1 cellular context compared by ENCODE assay signal in the genomic region with DNA sequence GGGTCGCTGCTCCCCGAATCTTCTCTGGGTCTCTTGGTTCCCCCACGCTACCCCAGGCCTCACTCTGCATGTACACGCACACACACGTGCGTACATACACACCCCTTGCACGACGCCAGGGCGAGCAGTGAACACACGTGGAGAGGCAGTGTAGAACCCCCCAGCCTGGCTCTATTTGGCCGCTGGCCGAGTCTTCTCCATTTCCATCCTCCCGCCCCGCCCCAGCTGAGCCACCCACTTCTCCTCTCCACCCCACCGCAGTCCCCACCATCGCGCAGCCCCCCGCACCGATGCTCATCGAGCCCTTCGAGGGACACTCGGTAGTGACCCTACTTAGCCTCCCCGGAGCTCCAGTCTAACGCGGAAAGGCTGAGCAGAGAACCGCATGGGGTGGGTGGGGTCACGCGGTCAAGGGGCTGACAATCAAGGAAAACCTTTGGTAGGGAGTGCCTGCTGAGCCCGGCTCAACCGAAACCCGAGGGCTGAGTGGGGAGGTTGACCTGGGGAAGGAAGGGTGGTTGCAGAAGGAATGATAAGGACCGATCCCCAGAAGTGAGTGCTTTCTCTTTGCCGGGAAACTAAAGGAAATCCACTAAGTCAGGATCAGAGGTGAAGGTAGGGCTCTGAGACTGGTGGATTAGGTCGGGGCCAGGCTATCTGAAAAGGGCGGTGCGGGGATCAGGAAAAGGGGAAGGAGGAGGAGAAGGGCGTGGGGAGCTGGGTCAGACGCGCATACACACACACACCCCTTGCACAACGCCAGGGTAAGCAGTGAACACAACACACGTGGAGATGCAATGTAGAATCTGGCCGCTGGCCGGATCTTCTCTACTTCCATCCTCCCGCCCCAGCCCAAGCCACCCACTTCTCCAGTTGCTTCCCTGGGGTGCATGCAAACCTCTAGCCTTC.
TF ChIP-seq lines count a peak whose summit lies in the region.

No MANE protein-coding gene starts in this region.

TF ChIP-seq in HepG2, 621 proteins besides CTCF, POLR2A, EP300 and RAD21 (continued from another document and continues in another):
- TF ChIP-seq, protein P1, sequence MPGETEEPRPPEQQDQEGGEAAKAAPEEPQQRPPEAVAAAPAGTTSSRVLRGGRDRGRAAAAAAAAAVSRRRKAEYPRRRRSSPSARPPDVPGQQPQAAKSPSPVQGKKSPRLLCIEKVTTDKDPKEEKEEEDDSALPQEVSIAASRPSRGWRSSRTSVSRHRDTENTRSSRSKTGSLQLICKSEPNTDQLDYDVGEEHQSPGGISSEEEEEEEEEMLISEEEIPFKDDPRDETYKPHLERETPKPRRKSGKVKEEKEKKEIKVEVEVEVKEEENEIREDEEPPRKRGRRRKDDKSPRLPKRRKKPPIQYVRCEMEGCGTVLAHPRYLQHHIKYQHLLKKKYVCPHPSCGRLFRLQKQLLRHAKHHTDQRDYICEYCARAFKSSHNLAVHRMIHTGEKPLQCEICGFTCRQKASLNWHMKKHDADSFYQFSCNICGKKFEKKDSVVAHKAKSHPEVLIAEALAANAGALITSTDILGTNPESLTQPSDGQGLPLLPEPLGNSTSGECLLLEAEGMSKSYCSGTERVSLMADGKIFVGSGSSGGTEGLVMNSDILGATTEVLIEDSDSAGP (CRISPR knock-in tag; IDR thresholded peaks at IDR 0.05; ENCODE audit: borderline replicate concordance): no peak
- no peak for TF ChIP-seq ZNF687 (CRISPR knock-in tag; IDR thresholded peaks at IDR 0.05)
- 0 out of 2 replicates have a peak, but pooled peaks have one; percentile 38 for TF ChIP-seq ZNF589 (CRISPR knock-in tag; conservative IDR thresholded peaks at IDR 0.05)
- TF ChIP-seq ZNF274 (CRISPR knock-in tag; IDR thresholded peaks at IDR 0.05): peak; percentile 49; the same call in 1 of the 2 replicates
- TF ChIP-seq, protein P2, sequence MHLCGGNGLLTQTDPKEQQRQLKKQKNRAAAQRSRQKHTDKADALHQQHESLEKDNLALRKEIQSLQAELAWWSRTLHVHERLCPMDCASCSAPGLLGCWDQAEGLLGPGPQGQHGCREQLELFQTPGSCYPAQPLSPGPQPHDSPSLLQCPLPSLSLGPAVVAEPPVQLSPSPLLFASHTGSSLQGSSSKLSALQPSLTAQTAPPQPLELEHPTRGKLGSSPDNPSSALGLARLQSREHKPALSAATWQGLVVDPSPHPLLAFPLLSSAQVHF (CRISPR knock-in tag; IDR thresholded peaks at IDR 0.05): no peak
- TF ChIP-seq MTF2 (CRISPR knock-in tag; IDR thresholded peaks at IDR 0.05; ENCODE audit: borderline replicate concordance): no peak
- TF ChIP-seq MTA3 (CRISPR knock-in tag; IDR thresholded peaks at IDR 0.05): no peak
- TF ChIP-seq, protein P3, sequence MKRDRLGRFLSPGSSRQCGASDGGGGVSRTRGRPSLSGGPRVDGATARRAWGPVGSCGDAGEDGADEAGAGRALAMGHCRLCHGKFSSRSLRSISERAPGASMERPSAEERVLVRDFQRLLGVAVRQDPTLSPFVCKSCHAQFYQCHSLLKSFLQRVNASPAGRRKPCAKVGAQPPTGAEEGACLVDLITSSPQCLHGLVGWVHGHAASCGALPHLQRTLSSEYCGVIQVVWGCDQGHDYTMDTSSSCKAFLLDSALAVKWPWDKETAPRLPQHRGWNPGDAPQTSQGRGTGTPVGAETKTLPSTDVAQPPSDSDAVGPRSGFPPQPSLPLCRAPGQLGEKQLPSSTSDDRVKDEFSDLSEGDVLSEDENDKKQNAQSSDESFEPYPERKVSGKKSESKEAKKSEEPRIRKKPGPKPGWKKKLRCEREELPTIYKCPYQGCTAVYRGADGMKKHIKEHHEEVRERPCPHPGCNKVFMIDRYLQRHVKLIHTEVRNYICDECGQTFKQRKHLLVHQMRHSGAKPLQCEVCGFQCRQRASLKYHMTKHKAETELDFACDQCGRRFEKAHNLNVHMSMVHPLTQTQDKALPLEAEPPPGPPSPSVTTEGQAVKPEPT (CRISPR knock-in tag; IDR thresholded peaks at IDR 0.05; ENCODE audit: low read depth): no peak
- no peak for TF ChIP-seq KDM1A (CRISPR knock-in tag; IDR thresholded peaks at IDR 0.05)
- TF ChIP-seq PRDM4 (CRISPR knock-in tag; IDR thresholded peaks at IDR 0.05; ENCODE audit: borderline replicate concordance): no peak
- TF ChIP-seq GPN1 (CRISPR knock-in tag; IDR thresholded peaks at IDR 0.05; ENCODE audit: borderline replicate concordance): no peak
- no peak for TF ChIP-seq ZBTB7B (CRISPR knock-in tag; IDR thresholded peaks at IDR 0.05)
- no peak for TF ChIP-seq IKZF5 (CRISPR knock-in tag; IDR thresholded peaks at IDR 0.05)
- TF ChIP-seq EHMT2 (IDR thresholded peaks at IDR 0.05; ENCODE audit: borderline replicate concordance, low read depth, low read length): no peak
- no peak for TF ChIP-seq DRAP1 (CRISPR knock-in tag; IDR thresholded peaks at IDR 0.05)
- TF ChIP-seq ZNF552 (CRISPR knock-in tag; IDR thresholded peaks at IDR 0.05; ENCODE audit: borderline replicate concordance): no peak
- TF ChIP-seq TFE3 (CRISPR knock-in tag; IDR thresholded peaks at IDR 0.05): no peak
- TF ChIP-seq ZNF34 (CRISPR knock-in tag; IDR thresholded peaks at IDR 0.05; ENCODE audit: borderline replicate concordance): no peak
- no peak for TF ChIP-seq PBX2 (CRISPR knock-in tag; IDR thresholded peaks at IDR 0.05)
- no peak for TF ChIP-seq NCOA5 (CRISPR knock-in tag; IDR thresholded peaks at IDR 0.05)
- no peak for TF ChIP-seq MAFG (CRISPR knock-in tag; IDR thresholded peaks at IDR 0.05)
- TF ChIP-seq STAT5B (CRISPR knock-in tag; IDR thresholded peaks at IDR 0.05): no peak
- no peak for TF ChIP-seq ELK4 (CRISPR knock-in tag; IDR thresholded peaks at IDR 0.05; ENCODE audit: borderline replicate concordance)
- TF ChIP-seq, protein P4, sequence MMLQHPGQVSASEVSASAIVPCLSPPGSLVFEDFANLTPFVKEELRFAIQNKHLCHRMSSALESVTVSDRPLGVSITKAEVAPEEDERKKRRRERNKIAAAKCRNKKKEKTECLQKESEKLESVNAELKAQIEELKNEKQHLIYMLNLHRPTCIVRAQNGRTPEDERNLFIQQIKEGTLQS (CRISPR knock-in tag; IDR thresholded peaks at IDR 0.05): no peak
- TF ChIP-seq, protein P5, sequence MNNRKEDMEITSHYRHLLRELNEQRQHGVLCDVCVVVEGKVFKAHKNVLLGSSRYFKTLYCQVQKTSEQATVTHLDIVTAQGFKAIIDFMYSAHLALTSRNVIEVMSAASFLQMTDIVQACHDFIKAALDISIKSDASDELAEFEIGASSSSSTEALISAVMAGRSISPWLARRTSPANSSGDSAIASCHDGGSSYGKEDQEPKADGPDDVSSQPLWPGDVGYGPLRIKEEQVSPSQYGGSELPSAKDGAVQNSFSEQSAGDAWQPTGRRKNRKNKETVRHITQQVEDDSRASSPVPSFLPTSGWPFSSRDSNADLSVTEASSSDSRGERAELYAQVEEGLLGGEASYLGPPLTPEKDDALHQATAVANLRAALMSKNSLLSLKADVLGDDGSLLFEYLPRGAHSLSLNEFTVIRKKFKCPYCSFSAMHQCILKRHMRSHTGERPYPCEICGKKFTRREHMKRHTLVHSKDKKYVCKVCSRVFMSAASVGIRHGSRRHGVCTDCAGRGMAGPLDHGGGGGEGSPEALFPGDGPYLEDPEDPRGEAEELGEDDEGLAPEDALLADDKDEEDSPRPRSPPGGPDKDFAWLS (CRISPR knock-in tag; IDR thresholded peaks at IDR 0.05; ENCODE audit: borderline replicate concordance): no peak
- TF ChIP-seq WIZ (CRISPR knock-in tag; IDR thresholded peaks at IDR 0.05): no peak
- TF ChIP-seq ZNF354B (CRISPR knock-in tag; IDR thresholded peaks at IDR 0.05): no peak
- no peak for TF ChIP-seq ZNF720 (CRISPR knock-in tag; IDR thresholded peaks at IDR 0.05)
- TF ChIP-seq GLI4 (CRISPR knock-in tag; IDR thresholded peaks at IDR 0.05; ENCODE audit: borderline replicate concordance): no peak
- no peak for TF ChIP-seq GATAD1 (CRISPR knock-in tag; IDR thresholded peaks at IDR 0.05)
- no peak for TF ChIP-seq ZNF230 (CRISPR knock-in tag; IDR thresholded peaks at IDR 0.05)
- no peak for TF ChIP-seq SNRNP70 (IDR thresholded peaks at IDR 0.05; ENCODE audit: low read depth, low read length)
- TF ChIP-seq IKZF4 (CRISPR knock-in tag; IDR thresholded peaks at IDR 0.05; ENCODE audit: borderline replicate concordance, low read depth, not compliant biosample characterization): peak; percentile 60
- TF ChIP-seq THAP8 (CRISPR knock-in tag; IDR thresholded peaks at IDR 0.05; ENCODE audit: borderline replicate concordance): no peak
